1 cellular context compared by ENCODE assay signal in genomic region chr20:17654649-17655285, GRCh38.
TF ChIP-seq lines count a peak whose summit lies in the region.

No MANE protein-coding gene starts in this region.

TF ChIP-seq in HCT116, 20 proteins besides CTCF, POLR2A, EP300 and RAD21 (continued from another document):
- TF ChIP-seq ZBTB33 (IDR thresholded peaks at IDR 0.05; ENCODE audit: extremely low read depth, insufficient replicate concordance, low read length) (no peak), POLR2AphosphoS5 (IDR thresholded peaks at IDR 0.05; ENCODE audit: low read depth, low read length) (no peak), SP1 (IDR thresholded peaks at IDR 0.05; ENCODE audit: low read depth) (no peak), EZH2 (IDR thresholded peaks at IDR 0.05) (no peak)
